ENCODE assay signal across 8 cellular contexts in genomic region chr17:3556905-3557767, GRCh38. TPM values are rescaled to one million over a fixed set of nuclear protein-coding genes. Genes with fewer than 3 reads are reported as not detected.
A peak's percentile ranks its signal among the peaks of the same experiment; 100 is the strongest.
DNase-seq lines count a peak whose midpoint lies in the region; ATAC-seq and TF ChIP-seq lines count a peak whose summit lies in the region.
"Had no signal": no experiment of that assay in that cellular context is flagged by ENCODE, and none has a peak within 500 bp of the region (broad histone marks: within the 10 kb centered on the region; RNA-seq: fewer than 3 reads in every experiment).

No MANE protein-coding gene starts in this region.

- peak overlapping the region; percentile 43 for H3K9ac ChIP-seq in smooth muscle cell (ENCODE audit: low read depth)

- no peaks in the 10 kb centered on the region for H3K4me1 ChIP-seq in smooth muscle cell (ENCODE audit: low read depth)
- H3K4me1 ChIP-seq: uterus had no signal

- H3K36me3 ChIP-seq in smooth muscle cell (ENCODE audit: low read depth): no peaks in the 10 kb centered on the region
- H3K36me3 ChIP-seq: uterus had no signal

- no peaks in the 10 kb centered on the region for H3K79me2 ChIP-seq in smooth muscle cell (ENCODE audit: low read depth)

- H4K20me1 ChIP-seq in smooth muscle cell (ENCODE audit: low read depth): no peaks in the 10 kb centered on the region

- peak; percentile 8 for ATAC-seq in GM19035 (IDR thresholded peaks at IDR 0.05; ENCODE audit: unreplicated experiment)
- peak; percentile 7 for ATAC-seq in HG03439 (IDR thresholded peaks at IDR 0.05; ENCODE audit: unreplicated experiment)
- no peak for ATAC-seq in GM19328 (IDR thresholded peaks at IDR 0.05; ENCODE audit: unreplicated experiment)

- H3K4me3 ChIP-seq in epithelial cell of esophagus (ENCODE audit: low read length) (peak overlapping the region; percentile 43), smooth muscle cell (no peak overlapping the region)
- H3K4me3 ChIP-seq: uterus had no signal

- DNase-seq in epithelial cell of esophagus (ENCODE audit: low read depth) (peak; percentile 21), smooth muscle cell (lab: John Stamatoyannopoulos, UW; ENCODE audit: unreplicated experiment) (no peak), NAMALWA (ENCODE audit: low spot score) (no peak), SIG-M5 (lab: John Stamatoyannopoulos, UW) (no peak)
- DNase-seq: uterus had no signal

- TF ChIP-seq CTCF in epithelial cell of esophagus (IDR thresholded peaks at IDR 0.05; ENCODE audit: insufficient read depth, low read depth, low read length, missing control alignments) (no peak), smooth muscle cell (IDR thresholded peaks at IDR 0.05; ENCODE audit: borderline replicate concordance, insufficient read depth, poor library complexity, severe bottlenecking) (no peak)

- H3K27me3 ChIP-seq in smooth muscle cell (ENCODE audit: low read depth): no peaks in the 10 kb centered on the region
- H3K27me3 ChIP-seq: uterus had no signal

- H3K4me2 ChIP-seq in smooth muscle cell: no peak overlapping the region

- no peaks in the 10 kb centered on the region for H3F3A ChIP-seq in smooth muscle cell (ENCODE audit: low read depth)

- H3K27ac ChIP-seq in smooth muscle cell (ENCODE audit: low read depth): peak overlapping the region; percentile 77
- H3K27ac ChIP-seq: uterus had no signal

- no peaks in the 10 kb centered on the region for H3K9me3 ChIP-seq in smooth muscle cell (replicated peaks; ENCODE audit: low read depth)
- H3K9me3 ChIP-seq: uterus had no signal

- no peak overlapping the region for H2AFZ ChIP-seq in smooth muscle cell (ENCODE audit: low read depth)

- 65% methylated on average over 13 of the region's 16 CpGs for WGBS in smooth muscle cell (ENCODE audit: low lambda C conversion rate)

RNA-seq across cellular contexts. Expression of gene TRPV3, which starts 0.5 kb away (rescaled TPM):
- 2.3 and 6.4 TPM in 2 replicates for total RNA-seq in smooth muscle cell
- 0.53 and 2.7 TPM in 2 replicates for polyA plus RNA-seq in smooth muscle cell

RNA-seq across cellular contexts. Expression of gene TRPV1, which starts 52.1 kb away (rescaled TPM):
- 0.99 and 2.2 TPM in 2 replicates for total RNA-seq in smooth muscle cell
- 0.90 and 2.8 TPM in 2 replicates for polyA plus RNA-seq in smooth muscle cell
